ENCODE assay signal across 9 cellular contexts in the genomic region with DNA sequence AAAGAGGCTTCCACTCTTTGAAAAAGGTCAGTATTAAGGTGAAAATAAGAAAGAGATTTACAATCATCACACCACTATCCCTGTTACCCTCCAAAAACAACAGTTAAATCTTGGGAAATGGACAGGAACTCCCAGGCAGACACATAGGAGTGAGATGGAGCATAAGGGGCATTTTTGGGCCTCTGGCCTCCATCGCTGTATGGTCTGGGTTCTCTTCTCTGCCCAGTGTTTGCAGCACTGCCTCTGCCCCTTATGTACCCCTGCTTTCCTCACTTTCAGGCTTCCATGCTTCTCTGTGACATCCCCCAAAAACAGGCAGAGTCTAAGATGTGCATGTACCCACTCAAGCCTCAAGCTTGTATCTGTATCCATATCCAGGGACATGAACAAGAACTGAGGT. TPM values are rescaled to one million over a fixed set of nuclear protein-coding genes. Genes with fewer than 3 reads are reported as not detected.
DNase-seq lines count a peak whose midpoint lies in the region; ATAC-seq and TF ChIP-seq lines count a peak whose summit lies in the region.
"Had no signal": no experiment of that assay in that cellular context is flagged by ENCODE, and none has a peak within 500 bp of the region (broad histone marks: within the 10 kb centered on the region; RNA-seq: fewer than 3 reads in every experiment).

No MANE protein-coding gene starts in this region.

- intact Hi-C loops in heart right ventricle (cut with DNase I) (no loop called here), Right ventricle myocardium superior (cut with DNase I) (no loop called here), uterus (cut with DNase I; ENCODE audit: low total_unique reads) (no loop called here)

- peak overlapping the region in 3 of 10 donors; percentile 58 to 67 (median 63) for H3K4me3 ChIP-seq in heart right ventricle
- H3K4me3 ChIP-seq in mucosa of rectum (ENCODE audit: low read length in 2 of 2): no peak overlapping the region
- no peak overlapping the region for H3K4me3 ChIP-seq in uterus

- 89 to 92% methylated on average over 1 of the region's 1 CpG for WGBS in heart right ventricle, 2 donors

- DNase-seq in heart right ventricle (no peak), Right ventricle myocardium superior (no peak), uterus (no peak), amniotic stem cell (lab: John Stamatoyannopoulos, UW) (no peak)
- no peak for DNase-seq in stimulated activated CD4-positive, alpha-beta T cell treated with anti-CD3 and anti-CD28 coated beads, Interleukin-4, amount 100 ng/mL, for 24 hours
- DNase-seq: NCI-H510A treated with DMSO at 0.1 percent for 48 hours had no signal

- H3K4me1 Mint-ChIP-seq in brain: peaks cover 63% of the 10 kb centered on the region

- H3K27me3 Mint-ChIP-seq in brain: peaks cover 98% of the 10 kb centered on the region

- TF ChIP-seq POLR2A in uterus (IDR thresholded peaks at IDR 0.05): no peak

- peak overlapping the region in 4 of 5 experiments; percentile 81 to 98 (median 91) for H3K4me3 Mint-ChIP-seq in brain

- no peaks in the 10 kb centered on the region for H3K9me3 ChIP-seq in heart right ventricle
- no peaks in the 10 kb centered on the region for H3K9me3 ChIP-seq in mucosa of rectum (ENCODE audit: control insufficient read depth in 2 of 2, low read length in 2 of 2)
- no peaks in the 10 kb centered on the region for H3K9me3 ChIP-seq in uterus

- H3K36me3 Mint-ChIP-seq in brain: peaks cover 3% of the 10 kb centered on the region

- H3K9ac ChIP-seq in mucosa of rectum (ENCODE audit: low read depth in 1 of 2, low read length in 2 of 2): no peak overlapping the region

- no peak for TF ChIP-seq CTCF in heart right ventricle (IDR thresholded peaks at IDR 0.05)
- TF ChIP-seq CTCF in brain (conservative IDR thresholded peaks at IDR 0.05): no peak
- TF ChIP-seq CTCF in uterus (IDR thresholded peaks at IDR 0.05): no peak

- H3K36me3 ChIP-seq in heart right ventricle (no peaks in the 10 kb centered on the region), mucosa of rectum (ENCODE audit: control insufficient read depth in 2 of 2, insufficient read depth in 2 of 2, low read length in 2 of 2) (peaks cover 4 to 8% of the 10 kb centered on the region in 2 donors), uterus (no peaks in the 10 kb centered on the region)

- H3K27me3 ChIP-seq in heart right ventricle (peaks cover 9 to 100% (median 96%) of the 10 kb centered on the region in 7 donors), mucosa of rectum (ENCODE audit: control insufficient read depth in 2 of 2, insufficient read depth in 2 of 2, low read length in 2 of 2) (peaks cover 0 to 3% of the 10 kb centered on the region in 2 donors), uterus (no peaks in the 10 kb centered on the region)

- ATAC-seq in heart right ventricle (no peak), Right ventricle myocardium superior (ENCODE audit: poor library complexity) (no peak), HG02840 (IDR thresholded peaks at IDR 0.05; ENCODE audit: low FRiP score, unreplicated experiment) (no peak)

- H3K27ac ChIP-seq in heart right ventricle: peak overlapping the region in 9 of 10 donors; percentile 44 to 92 (median 88)
- peak overlapping the region; percentile 46 to 87 for H3K27ac ChIP-seq in mucosa of rectum (ENCODE audit: low read depth in 2 of 2, low read length in 2 of 2)
- H3K27ac ChIP-seq in uterus: peak overlapping the region; percentile 93 to 97

- peaks cover 0 to 8% (median 0%) of the 10 kb centered on the region in 5 experiments for H3K9me3 Mint-ChIP-seq in brain

- peak overlapping the region in 4 of 5 experiments; percentile 79 to 100 (median 98) for H3K27ac Mint-ChIP-seq in brain

- H3K4me1 ChIP-seq in heart right ventricle (peaks cover 0 to 45% (median 17%) of the 10 kb centered on the region in 9 donors), mucosa of rectum (ENCODE audit: control insufficient read depth in 2 of 2, insufficient read depth in 2 of 2, low read length in 2 of 2) (peaks cover 15 to 18% of the 10 kb centered on the region in 2 donors), uterus (peaks cover 12 to 17% of the 10 kb centered on the region in 2 donors)

RNA-seq across cellular contexts. Expression of gene HOXB2, which starts 0.6 kb away (rescaled TPM):
- total RNA-seq in heart right ventricle (1 to 10 TPM in 8 of 10 donors, under 1 TPM in 2; 0.47 to 7.9 (median 2.0) TPM), Right ventricle myocardium superior (2.7 TPM), uterus (10 to 100 TPM in 3 of 4 donors, 1 to 10 TPM in 1; 4.6 to 24.4 (median 17.4) TPM)
- polyA plus RNA-seq in heart right ventricle (1 to 10 TPM; 4.5 to 7.8 TPM), brain (ENCODE audit: insufficient read depth, low read depth, low replicate concordance) (168 TPM)

RNA-seq across cellular contexts. Expression of gene HOXB1, which starts 14.7 kb away (rescaled TPM):
- total RNA-seq in heart right ventricle (not detected), Right ventricle myocardium superior (not detected), uterus (not detected)
- polyA plus RNA-seq in heart right ventricle (not detected), brain (ENCODE audit: insufficient read depth, low read depth, low replicate concordance) (not detected)

RNA-seq across cellular contexts. Expression of gene HOXB4, which starts 32.6 kb away (rescaled TPM):
- 1 to 10 TPM in 1 of 10 donors, under 1 TPM in 8, not detected in 1; 0.14 to 1.6 (median 0.29) TPM for total RNA-seq in heart right ventricle
- polyA plus RNA-seq in heart right ventricle: 1 to 10 TPM in 1 of 2 donors, under 1 TPM in 1; 0.90 to 1.4 TPM
- 0.75 TPM for total RNA-seq in Right ventricle myocardium superior
- 30.3 TPM for polyA plus RNA-seq in brain (ENCODE audit: insufficient read depth, low read depth, low replicate concordance)
- 1 to 10 TPM in 2 of 4 donors, under 1 TPM in 1, not detected in 1; 0.88 to 6.9 (median 5.5) TPM for total RNA-seq in uterus

RNA-seq across cellular contexts. Expression of gene HOXB3, which starts 44.5 kb away (rescaled TPM):
- total RNA-seq in heart right ventricle: 1 to 10 TPM in 5 of 10 donors, under 1 TPM in 5; 0.24 to 3.9 (median 0.97) TPM
- polyA plus RNA-seq in heart right ventricle: 1 to 10 TPM; 1.3 to 5.9 TPM
- total RNA-seq in Right ventricle myocardium superior: 1.6 TPM
- polyA plus RNA-seq in brain (ENCODE audit: insufficient read depth, low read depth, low replicate concordance): 41.6 TPM
- 10 to 100 TPM; 10.6 to 30.0 (median 18.0) TPM for total RNA-seq in uterus

RNA-seq across cellular contexts. Expression of gene HOXB5, which starts 48.0 kb away (rescaled TPM):
- under 1 TPM in 1 of 10 donors, not detected in 9; 0.18 TPM for total RNA-seq in heart right ventricle
- under 1 TPM; 0.06 to 0.15 TPM for polyA plus RNA-seq in heart right ventricle
- total RNA-seq in Right ventricle myocardium superior: 0.13 TPM
- 234 TPM for polyA plus RNA-seq in brain (ENCODE audit: insufficient read depth, low read depth, low replicate concordance)
- total RNA-seq in uterus: 1 to 10 TPM in 1 of 4 donors, under 1 TPM in 2, not detected in 1; 0.55 to 2.5 (median 0.59) TPM
